25 cellular contexts compared by ENCODE assay signal in the genomic region with DNA sequence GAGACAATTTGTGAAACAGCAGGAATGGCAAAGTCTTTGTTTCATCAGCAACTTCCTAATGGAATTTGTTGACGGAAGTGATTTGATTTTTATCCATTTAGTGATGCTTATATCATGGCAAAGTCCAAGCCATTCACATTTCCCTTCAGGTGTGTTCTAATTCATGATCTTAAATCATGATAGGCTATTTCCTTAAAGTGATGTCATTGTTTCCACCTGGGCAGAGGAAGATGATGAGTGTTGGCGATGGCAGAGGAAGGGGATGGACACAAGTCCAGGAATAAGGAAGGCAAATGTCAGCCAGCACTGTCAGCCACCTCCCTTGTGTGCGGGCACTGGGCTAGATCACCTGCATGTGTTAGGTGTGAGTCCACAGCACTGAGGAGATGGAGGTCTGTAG. TPM values are rescaled to one million over a fixed set of nuclear protein-coding genes. Genes with fewer than 3 reads are reported as not detected.
DNase-seq lines count a peak whose midpoint lies in the region; ATAC-seq and TF ChIP-seq lines count a peak whose summit lies in the region.
"Had no signal": no experiment of that assay in that cellular context is flagged by ENCODE, and none has a peak within 500 bp of the region (broad histone marks: within the 10 kb centered on the region; RNA-seq: fewer than 3 reads in every experiment).

No MANE protein-coding gene starts in this region.

- H2AK5ac ChIP-seq in IMR-90 (ENCODE audit: low read depth, low read length): no peak overlapping the region

- intact Hi-C loops in left ventricle myocardium superior (cut with micrococcal nuclease) (no loop called here), IMR-90 (cut with micrococcal nuclease) (no loop called here), colonic mucosa (cut with DNase I) (no loop called here)

- H3K27ac Mint-ChIP-seq in nephron: peak overlapping the region in 2 of 3 experiments; percentile 48 to 99
- H3K27ac Mint-ChIP-seq: CD4-positive, alpha-beta memory T cell; CD4-positive, CD25-positive, alpha-beta regulatory T cell; CD8-positive, alpha-beta memory T cell had no signal

- H4K5ac ChIP-seq in IMR-90 (ENCODE audit: low read depth, low read length): no peak overlapping the region

- H3K56ac ChIP-seq in IMR-90 (ENCODE audit: extremely low read depth, insufficient read depth, low read length): no peak overlapping the region

- POLR2A ChIA-PET in IMR-90 (lab: Charles Lee; ENCODE audit: unreplicated experiment): no interaction called here

- no peak overlapping the region for H4K91ac ChIP-seq in IMR-90 (ENCODE audit: insufficient read depth, low read depth, low read length)

- no peak overlapping the region for H2AFZ ChIP-seq in IMR-90 (replicated peaks; ENCODE audit: low read length, poor library complexity)

- no peak for TF ChIP-seq RAD21 in IMR-90 (IDR thresholded peaks at IDR 0.05; ENCODE audit: low read length)

- H3K9me3 Mint-ChIP-seq in nephron: peaks cover 2% of the 10 kb centered on the region
- H3K9me3 Mint-ChIP-seq: CD4-positive, alpha-beta memory T cell; CD4-positive, CD25-positive, alpha-beta regulatory T cell; CD8-positive, alpha-beta memory T cell had no signal

- H2BK15ac ChIP-seq in IMR-90 (ENCODE audit: low read depth, low read length): no peak overlapping the region

- H2AK9ac ChIP-seq in IMR-90 (replicated peaks; ENCODE audit: low read depth, low read length, poor library complexity): peak overlapping the region; percentile 23

- H3K36me3 Mint-ChIP-seq in nephron (ENCODE audit: low read depth): peaks cover 4% of the 10 kb centered on the region

- no TSS peak for BruUV-seq in IMR-90 (replicated peaks; lab: Mats Ljungman, UMichigan)

- peaks cover 0 to 8% of the 10 kb centered on the region in 2 experiments; a peak in 2 of 4 replicates for H3K79me1 ChIP-seq in IMR-90 (ENCODE audit: low read depth in 1 of 2, low read length in 2 of 2)

- H3K4me2 ChIP-seq in IMR-90 (ENCODE audit: low read depth, low read length): no peak overlapping the region
- H3K4me2 ChIP-seq: BLaER1 had no signal

- H3K4ac ChIP-seq in IMR-90 (ENCODE audit: low read depth, low read length): no peak overlapping the region

- H3K27ac ChIP-seq in cardiac muscle cell (peak overlapping the region; percentile 7), IMR-90 (ENCODE audit: insufficient read depth, low read length) (no peak overlapping the region), colonic mucosa (no peak overlapping the region)
- H3K27ac ChIP-seq: BLaER1 had no signal

- no peaks in the 10 kb centered on the region for H3K27me3 Mint-ChIP-seq in nephron (ENCODE audit: low read depth)
- H3K27me3 Mint-ChIP-seq: CD4-positive, alpha-beta memory T cell; CD4-positive, CD25-positive, alpha-beta regulatory T cell; CD8-positive, alpha-beta memory T cell had no signal

- H3K27me3 ChIP-seq in cardiac muscle cell: no peaks in the 10 kb centered on the region
- H3K27me3 ChIP-seq in IMR-90 (ENCODE audit: control insufficient read depth, insufficient read depth, low read length): no peaks in the 10 kb centered on the region; the same call in 1 of the 2 replicates
- no peaks in the 10 kb centered on the region for H3K27me3 ChIP-seq in colonic mucosa
- H3K27me3 ChIP-seq: BE2C, BLaER1 had no signal

- H3K4me1 ChIP-seq in cardiac muscle cell (ENCODE audit: low read depth) (peaks cover 26% of the 10 kb centered on the region), IMR-90 (ENCODE audit: control insufficient read depth, insufficient read depth, low read length) (no peaks in the 10 kb centered on the region), colonic mucosa (no peaks in the 10 kb centered on the region)
- H3K4me1 ChIP-seq: BLaER1 had no signal

- no peak for ATAC-seq in left ventricle myocardium superior
- ATAC-seq in IMR-90 (ENCODE audit: low read depth): no peak
- ATAC-seq in GM18873 (IDR thresholded peaks at IDR 0.05; ENCODE audit: low FRiP score, unreplicated experiment): no peak
- ATAC-seq: GM12878 had no signal

- TF ChIP-seq CTCF in cardiac muscle cell (IDR thresholded peaks at IDR 0.05; ENCODE audit: low read depth, low read length): no peak
- no peak for TF ChIP-seq CTCF in IMR-90 (conservative IDR thresholded peaks at IDR 0.05; ENCODE audit: low read depth, low read length)
- TF ChIP-seq CTCF in colonic mucosa (IDR thresholded peaks at IDR 0.05): no peak
- TF ChIP-seq CTCF in nephron (IDR thresholded peaks at IDR 0.05; ENCODE audit: unreplicated experiment in 3 of 3): no peak

- no peak overlapping the region for H3K4me3 Mint-ChIP-seq in nephron
- H3K4me3 Mint-ChIP-seq: CD14-positive monocyte; CD4-positive, alpha-beta memory T cell; CD4-positive, CD25-positive, alpha-beta regulatory T cell; CD8-positive, alpha-beta memory T cell had no signal

- no peak overlapping the region for H3K9ac ChIP-seq in IMR-90 (ENCODE audit: low read depth, low read length)
- H3K9ac ChIP-seq in colonic mucosa (ENCODE audit: low read depth in 2 of 2, low read length in 2 of 2): no peak overlapping the region
- H3K9ac ChIP-seq: BLaER1 had no signal

- TF ChIP-seq POLR2A in IMR-90 (IDR thresholded peaks at IDR 0.05; ENCODE audit: low read depth, low read length): no peak

- H3K9me3 ChIP-seq in cardiac muscle cell (ENCODE audit: low read depth): no peaks in the 10 kb centered on the region
- no peaks in the 10 kb centered on the region for H3K9me3 ChIP-seq in IMR-90 (ENCODE audit: control insufficient read depth, insufficient read depth, low read length)
- H3K9me3 ChIP-seq in colonic mucosa: no peaks in the 10 kb centered on the region
- H3K9me3 ChIP-seq: BE2C, BLaER1 had no signal

- no peak overlapping the region for H3K23ac ChIP-seq in IMR-90 (ENCODE audit: low read depth, low read length)

- 100% methylated on average over 1 of the region's 3 CpGs; no CpG with 5 or more reads in 1 of the 2 experiments for WGBS in IMR-90 (ENCODE audit: extremely low coverage in 2 of 2, insufficient read length in 1 of 2), 2 experiments

- no peak overlapping the region for H2BK120ac ChIP-seq in IMR-90 (ENCODE audit: low read depth, low read length)

- in situ Hi-C loops in IMR-90 (cut with MboI; ENCODE audit: low sequenced_read_pairs): no loop called here

- DNase-seq in cardiac muscle cell (ENCODE audit: low read depth in 1 of 2, low spot score in 1 of 2) (no peak), left ventricle myocardium superior (no peak), IMR-90 (no peak), colonic mucosa (peak; percentile 1), mesenteric fat pad (ENCODE audit: low spot score) (no peak)
- DNase-seq: 8988T; ACHN; BE2C; C1 segment of cervical spinal cord; CD4-positive, alpha-beta memory T cell; CD4-positive, CD25-positive, alpha-beta regulatory T cell; CD8-positive, alpha-beta memory T cell; COR-L47; DMS 273 treated with DMSO at 0.1 percent for 48 hours; DMS153; DMS53; DMS79; DND-41; EL; GDM1 had no signal

- dilution Hi-C loops in IMR-90 (cut with HindIII; ENCODE audit: low sequenced_read_pairs, unreplicated experiment): no loop called here

- H3K4me1 Mint-ChIP-seq in nephron: peaks cover 46% of the 10 kb centered on the region
- H3K4me1 Mint-ChIP-seq: CD14-positive monocyte had no signal

- H3K4me3 ChIP-seq in cardiac muscle cell: no peak overlapping the region
- no peak overlapping the region for H3K4me3 ChIP-seq in IMR-90 (ENCODE audit: insufficient read depth, low read depth, low read length)
- no peak overlapping the region for H3K4me3 ChIP-seq in colonic mucosa
- H3K4me3 ChIP-seq: BLaER1, GM12878 had no signal

- no peak overlapping the region for H3K14ac ChIP-seq in IMR-90 (replicated peaks; ENCODE audit: low read depth, low read length)

- CTCF ChIA-PET in IMR-90 (lab: Yijun Ruan, JAX): no interaction called here

- H2BK5ac ChIP-seq in IMR-90 (ENCODE audit: low read depth, low read length, poor library complexity, severe bottlenecking): no peak overlapping the region

- H3K9me1 ChIP-seq in IMR-90 (ENCODE audit: insufficient read depth, low read length): 0 out of 2 replicates have a peak, but pooled peaks cover 4% of the 10 kb centered on the region

- no peak overlapping the region for H3K18ac ChIP-seq in IMR-90 (ENCODE audit: low read depth, low read length)

- H4K20me1 ChIP-seq in IMR-90 (ENCODE audit: insufficient read depth, low read length): no peaks in the 10 kb centered on the region

- no peak overlapping the region for H2BK20ac ChIP-seq in IMR-90 (ENCODE audit: low read depth, low read length)

- no peak overlapping the region for H4K8ac ChIP-seq in IMR-90 (ENCODE audit: low read depth in 2 of 2, low read length in 2 of 2)

- no peaks in the 10 kb centered on the region for H3K36me3 ChIP-seq in cardiac muscle cell
- H3K36me3 ChIP-seq in IMR-90 (ENCODE audit: control insufficient read depth, insufficient read depth, low read length): no peaks in the 10 kb centered on the region
- H3K36me3 ChIP-seq in colonic mucosa: no peaks in the 10 kb centered on the region
- H3K36me3 ChIP-seq: BE2C had no signal

TF ChIP-seq in IMR-90, 13 proteins besides CTCF, POLR2A, EP300 and RAD21 (continues in another document):
- TF ChIP-seq FOS (IDR thresholded peaks at IDR 0.05; ENCODE audit: low read depth, low read length) (no peak), MAZ (IDR thresholded peaks at IDR 0.05; ENCODE audit: borderline replicate concordance, low read depth, low read length) (no peak), CEBPB (IDR thresholded peaks at IDR 0.05; ENCODE audit: low read depth, low read length) (no peak), MXI1 (IDR thresholded peaks at IDR 0.05; ENCODE audit: borderline replicate concordance, low read depth, low read length) (no peak), RCOR1 (IDR thresholded peaks at IDR 0.05; ENCODE audit: insufficient replicate concordance, low read length) (no peak), NFE2L2 (IDR thresholded peaks at IDR 0.05; ENCODE audit: low read depth, low read length) (no peak), MAFK (IDR thresholded peaks at IDR 0.05; ENCODE audit: low read depth, low read length) (no peak), CHD1 (IDR thresholded peaks at IDR 0.05; ENCODE audit: low read depth, low read length) (no peak), BHLHE40 (IDR thresholded peaks at IDR 0.05; ENCODE audit: low read depth, low read length) (no peak)
- TF ChIP-seq, protein P1, sequence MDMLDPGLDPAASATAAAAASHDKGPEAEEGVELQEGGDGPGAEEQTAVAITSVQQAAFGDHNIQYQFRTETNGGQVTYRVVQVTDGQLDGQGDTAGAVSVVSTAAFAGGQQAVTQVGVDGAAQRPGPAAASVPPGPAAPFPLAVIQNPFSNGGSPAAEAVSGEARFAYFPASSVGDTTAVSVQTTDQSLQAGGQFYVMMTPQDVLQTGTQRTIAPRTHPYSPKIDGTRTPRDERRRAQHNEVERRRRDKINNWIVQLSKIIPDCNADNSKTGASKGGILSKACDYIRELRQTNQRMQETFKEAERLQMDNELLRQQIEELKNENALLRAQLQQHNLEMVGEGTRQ (IDR thresholded peaks at IDR 0.05; ENCODE audit: low read depth, low read length): no peak

RNA-seq across cellular contexts. Expression of gene EEFSEC, which starts 49.9 kb away (rescaled TPM):
- total RNA-seq in cardiac muscle cell: 23.0 and 26.7 TPM in 2 replicates
- polyA plus RNA-seq in cardiac muscle cell: 47.9 and 52.0 TPM in 2 replicates
- 17.1 TPM for total RNA-seq in left ventricle myocardium superior
- total RNA-seq in IMR-90 (2012; rRNA removed): 4.4 and 4.5 TPM in 2 replicates
- polyA plus RNA-seq in IMR-90 (2012; rRNA removed): 9.3 and 10.6 TPM in 2 replicates
- 5.9 and 11.2 TPM in 2 replicates for polyA plus RNA-seq in IMR-90 (2012; cell fraction: cytosol; rRNA removed)
- polyA plus RNA-seq in IMR-90 (2012; cell fraction: nucleus; rRNA removed; ENCODE audit: low replicate concordance): 7.5 and 15.5 TPM in 2 replicates
- 10 to 100 TPM in 1 of 2 donors, 1 to 10 TPM in 1; 8.6 to 16.6 TPM for total RNA-seq in colonic mucosa
- 13.6 TPM for total RNA-seq in mesenteric fat pad
